Comparison of ENCODE assay signal across 1 cellular context in the genomic region with DNA sequence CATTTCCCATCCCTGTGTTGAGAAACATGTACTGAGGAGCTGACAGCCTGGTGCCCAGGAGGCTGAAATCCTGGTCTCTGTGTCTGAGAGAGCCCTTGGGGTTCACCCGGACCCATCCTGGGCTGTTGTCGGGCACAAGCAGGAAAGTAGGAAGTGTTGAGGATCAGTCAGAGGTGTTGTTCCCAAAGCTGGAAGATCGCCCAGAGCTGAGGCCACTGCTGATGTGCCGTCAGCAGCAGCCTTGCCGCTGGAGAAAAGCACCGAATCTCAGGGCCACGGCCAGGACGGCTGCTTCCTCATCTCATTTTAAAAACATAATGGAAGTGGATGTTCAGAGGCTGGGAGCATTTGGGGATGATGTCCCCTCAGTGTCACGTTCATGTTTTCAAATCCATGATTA.
TF ChIP-seq lines count a peak whose summit lies in the region.

No MANE protein-coding gene starts in this region.

TF ChIP-seq in H1, 55 proteins besides CTCF, POLR2A, EP300 and RAD21:
- TF ChIP-seq RBBP5 (IDR thresholded peaks at IDR 0.05; ENCODE audit: borderline replicate concordance, low read depth, low read length) (no peak), YY1 (IDR thresholded peaks at IDR 0.05; ENCODE audit: low read depth, low read length) (no peak), TBP (IDR thresholded peaks at IDR 0.05; ENCODE audit: low read depth, low read length) (no peak), SIN3A (conservative IDR thresholded peaks at IDR 0.05 in 1 of 2, IDR thresholded peaks at IDR 0.05 in 1 of 2; ENCODE audit: low read depth in 1 of 2, low read length in 2 of 2) (no peak), NANOG (IDR thresholded peaks at IDR 0.05; ENCODE audit: insufficient read depth, low read depth, low read length, poor library complexity, severe bottlenecking) (no peak), E2F6 (IDR thresholded peaks at IDR 0.05) (no peak), ZNF274 (IDR thresholded peaks at IDR 0.05; ENCODE audit: borderline replicate concordance, extremely low read depth, low read length) (no peak), JUND (IDR thresholded peaks at IDR 0.05; ENCODE audit: low read length) (no peak), RXRA (IDR thresholded peaks at IDR 0.05; ENCODE audit: insufficient read depth, low read depth, low read length) (no peak), BACH1 (IDR thresholded peaks at IDR 0.05; ENCODE audit: low read length) (no peak), TCF12 (IDR thresholded peaks at IDR 0.05; ENCODE audit: low read depth, low read length) (no peak), FOSL1 (IDR thresholded peaks at IDR 0.05; ENCODE audit: insufficient read depth, low read depth, low read length) (no peak), HDAC2 (IDR thresholded peaks at IDR 0.05; ENCODE audit: borderline replicate concordance in 1 of 2, low read depth in 2 of 2, low read length in 2 of 2) (no peak), RNF2 (IDR thresholded peaks at IDR 0.05; ENCODE audit: borderline replicate concordance, low read depth, low read length, missing control alignments, poor library complexity, severe bottlenecking) (no peak), POU5F1 (IDR thresholded peaks at IDR 0.05; ENCODE audit: low read depth, low read length) (no peak), CHD7 (IDR thresholded peaks at IDR 0.05; ENCODE audit: insufficient replicate concordance, low read length) (no peak)
- TF ChIP-seq, protein P1, sequence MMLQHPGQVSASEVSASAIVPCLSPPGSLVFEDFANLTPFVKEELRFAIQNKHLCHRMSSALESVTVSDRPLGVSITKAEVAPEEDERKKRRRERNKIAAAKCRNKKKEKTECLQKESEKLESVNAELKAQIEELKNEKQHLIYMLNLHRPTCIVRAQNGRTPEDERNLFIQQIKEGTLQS (IDR thresholded peaks at IDR 0.05; ENCODE audit: insufficient read depth, low read depth, low read length), result no peak
- TF ChIP-seq, protein P2, sequence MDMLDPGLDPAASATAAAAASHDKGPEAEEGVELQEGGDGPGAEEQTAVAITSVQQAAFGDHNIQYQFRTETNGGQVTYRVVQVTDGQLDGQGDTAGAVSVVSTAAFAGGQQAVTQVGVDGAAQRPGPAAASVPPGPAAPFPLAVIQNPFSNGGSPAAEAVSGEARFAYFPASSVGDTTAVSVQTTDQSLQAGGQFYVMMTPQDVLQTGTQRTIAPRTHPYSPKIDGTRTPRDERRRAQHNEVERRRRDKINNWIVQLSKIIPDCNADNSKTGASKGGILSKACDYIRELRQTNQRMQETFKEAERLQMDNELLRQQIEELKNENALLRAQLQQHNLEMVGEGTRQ (IDR thresholded peaks at IDR 0.05; ENCODE audit: low read length), result no peak
